19 cellular contexts compared by ENCODE assay signal in genomic region chr3:146498002-146498736, GRCh38. TPM values are rescaled to one million over a fixed set of nuclear protein-coding genes. Genes with fewer than 3 reads are reported as not detected.
DNase-seq lines count a peak whose midpoint lies in the region; ATAC-seq, FAIRE-seq and TF ChIP-seq lines count a peak whose summit lies in the region.
"Had no signal": no experiment of that assay in that cellular context is flagged by ENCODE, and none has a peak within 500 bp of the region (broad histone marks: within the 10 kb centered on the region; RNA-seq: fewer than 3 reads in every experiment).

No MANE protein-coding gene starts in this region.

- H3K79me2 ChIP-seq in K562 (ENCODE audit: control insufficient read depth, insufficient read depth, low read length), result no peaks in the 10 kb centered on the region

- intact Hi-C loops in activated CD4-positive, alpha-beta memory T cell treated with anti-CD3 and anti-CD28 coated beads for 36 hours (cut with micrococcal nuclease), result no loop called here
- intact Hi-C loops in K562 (cut with micrococcal nuclease), result no loop called here

- no peaks in the 10 kb centered on the region for H3K9me1 ChIP-seq in K562 (ENCODE audit: control insufficient read depth, insufficient read depth, low read length)

- H3K27ac ChIP-seq in K562 (ENCODE audit: extremely low read depth, low read depth, low read length), result no peak overlapping the region
- H3K27ac ChIP-seq: 22Rv1, gastroesophageal sphincter, SK-N-MC had no signal

- 92% methylated on average over 13 of the region's 13 CpGs for WGBS in K562 (ENCODE audit: insufficient coverage, low coverage, missing lambda C conversion rate)

- peaks cover 15% of the 10 kb centered on the region for H3K4me1 Mint-ChIP-seq in activated CD4-positive, alpha-beta memory T cell treated with anti-CD3 and anti-CD28 coated beads for 36 hours (ENCODE audit: low read depth)

- no TSS peak for BruUV-seq in K562 (replicated peaks; lab: Mats Ljungman, UMichigan)

- no peak for ATAC-seq in activated CD4-positive, CD25-positive, alpha-beta regulatory T cell treated with anti-CD3 and anti-CD28 coated beads, Interleukin-2, amount 50 U/mL, for 24 hours
- no peak for ATAC-seq in K562
- ATAC-seq: gastroesophageal sphincter had no signal

- H3K36me3 ChIP-seq in K562 (ENCODE audit: control insufficient read depth, insufficient read depth, low read length), result no peaks in the 10 kb centered on the region
- H3K36me3 ChIP-seq: gastroesophageal sphincter had no signal

- no peak overlapping the region for H3K9ac ChIP-seq in K562 (ENCODE audit: insufficient read depth in 1 of 2, low read depth in 2 of 2, low read length in 2 of 2)

- H3K36me3 Mint-ChIP-seq in activated CD4-positive, alpha-beta memory T cell treated with anti-CD3 and anti-CD28 coated beads for 36 hours, result no peaks in the 10 kb centered on the region

- peak; percentile 38 for DNase-seq in activated CD4-positive, CD25-positive, alpha-beta regulatory T cell treated with anti-CD3 and anti-CD28 coated beads, Interleukin-2, amount 50 U/mL, for 72 hours
- peak; percentile 56 for DNase-seq in activated CD4-positive, alpha-beta memory T cell treated with anti-CD3 and anti-CD28 coated beads for 36 hours
- DNase-seq in K562 (ENCODE audit: extremely low read depth in 1 of 4, low spot score in 3 of 4) (no peak), GM10248 (ENCODE audit: extremely low spot score) (no peak), superior temporal gyrus (ENCODE audit: extremely low spot score) (no peak), KBM-7 (no peak)
- peak; percentile 4 for DNase-seq in stimulated activated CD4-positive, alpha-beta T cell treated with anti-CD3 and anti-CD28 coated beads, Interleukin-4, amount 100 ng/mL, for 1 hour
- DNase-seq: Caco-2, cerebellar nuclear complex, midbrain, NCI-H1417 had no signal

- peaks cover 9 to 19% of the 10 kb centered on the region in 2 experiments; a peak in 4 of 5 replicates for H3K4me1 ChIP-seq in K562 (replicated peaks in 1 of 2; ENCODE audit: control insufficient read depth in 2 of 2, insufficient read depth in 2 of 2, low read length in 2 of 2)
- H3K4me1 ChIP-seq: gastroesophageal sphincter had no signal

- TF ChIP-seq CTCF in K562 (IDR thresholded peaks at IDR 0.05 in 2 of 3, conservative IDR thresholded peaks at IDR 0.05 in 1 of 3; ENCODE audit: insufficient read depth in 2 of 3, low read depth in 1 of 3, low read length in 3 of 3), result no peak
- no peak for TF ChIP-seq CTCF in GM10248 (IDR thresholded peaks at IDR 0.05; ENCODE audit: control extremely low read depth, extremely low read depth, low read depth, missing control alignments)

- in situ Hi-C loops in K562 (cut with MboI) (no loop called here), KBM-7 (cut with MboI; ENCODE audit: low pct_unique_long_range_greater_than_20kb, low sequenced_read_pairs) (no loop called here)

- peaks cover 2% of the 10 kb centered on the region for H3K9me3 Mint-ChIP-seq in activated CD4-positive, alpha-beta memory T cell treated with anti-CD3 and anti-CD28 coated beads for 36 hours

- no peak for TF ChIP-seq EP300 in K562 (IDR thresholded peaks at IDR 0.05; ENCODE audit: low read length)

- TF ChIP-seq RAD21 in K562 (CRISPR knock-in tag; conservative IDR thresholded peaks at IDR 0.05 in 1 of 2, IDR thresholded peaks at IDR 0.05 in 1 of 2), result no peak

- peaks cover 1% of the 10 kb centered on the region for H3K27me3 Mint-ChIP-seq in activated CD4-positive, alpha-beta memory T cell treated with anti-CD3 and anti-CD28 coated beads for 36 hours
- H3K27me3 Mint-ChIP-seq: progenitor cell of endocrine pancreas had no signal

- CTCF ChIA-PET in activated CD4-positive, alpha-beta memory T cell treated with anti-CD3 and anti-CD28 coated beads for 36 hours (lab: Charles Lee), result no interaction called here
- CTCF ChIA-PET in K562 (lab: Yijun Ruan, JAX; ENCODE audit: low intra/inter-chr PET ratio), result no interaction called here
- CTCF ChIA-PET in GM10248 (lab: Yijun Ruan, JAX), result interaction anchor here (0.8 to 1.6 kb wide), 3 partner anchors 10 to 55 kb away, joined by 3 read pairs; no protein-coding TSS in a partner anchor

- H3K9me3 ChIP-seq in K562 (replicated peaks; ENCODE audit: control insufficient read depth, insufficient read depth, low read depth, low read length), result peaks cover 6% of the 10 kb centered on the region
- H3K9me3 ChIP-seq: Caco-2, gastroesophageal sphincter had no signal

- POLR2A ChIA-PET in activated CD4-positive, alpha-beta memory T cell treated with anti-CD3 and anti-CD28 coated beads for 36 hours (lab: Charles Lee), result no interaction called here
- POLR2A ChIA-PET in K562 (lab: Yijun Ruan, JAX), result interaction anchor here (2.2 kb wide), 1 partner anchor 16 kb away, joined by 6 read pairs; no protein-coding TSS in a partner anchor
- POLR2A ChIA-PET in GM10248 (lab: Yijun Ruan, JAX), result no interaction called here

- no peak overlapping the region for H3K27ac Mint-ChIP-seq in activated CD4-positive, alpha-beta memory T cell treated with anti-CD3 and anti-CD28 coated beads for 36 hours
- H3K27ac Mint-ChIP-seq: IgD-negative memory B cell, progenitor cell of endocrine pancreas had no signal

- peak overlapping the region; percentile 64 for H3K4me3 Mint-ChIP-seq in activated CD4-positive, alpha-beta memory T cell treated with anti-CD3 and anti-CD28 coated beads for 36 hours

- H3K4me3 ChIP-seq in K562, result no peak overlapping the region
- H3K4me3 ChIP-seq: gastroesophageal sphincter, SK-N-MC had no signal

- TF ChIP-seq POLR2A in K562 (conservative IDR thresholded peaks at IDR 0.05), result no peak

- H3K4me2 ChIP-seq in K562 (ENCODE audit: insufficient read depth, low read length), result no peak overlapping the region

- H2AFZ ChIP-seq in K562 (ENCODE audit: low read depth, low read length), result no peak overlapping the region

- H4K20me1 ChIP-seq in K562 (replicated peaks; ENCODE audit: control insufficient read depth, insufficient read depth, low read length), result no peaks in the 10 kb centered on the region

- H3K27me3 ChIP-seq in K562 (ENCODE audit: control insufficient read depth in 2 of 2, insufficient read depth in 2 of 2, low read length in 2 of 2), result no peaks in the 10 kb centered on the region
- H3K27me3 ChIP-seq: gastroesophageal sphincter had no signal

- FAIRE-seq in K562 (lab: Jason Lieb, UNC), result no peak
- FAIRE-seq: endothelial cell of umbilical vein had no signal

RNA-seq across cellular contexts. Expression of gene PLSCR2, which starts 28.8 kb away (rescaled TPM):
- total RNA-seq in activated CD4-positive, alpha-beta memory T cell treated with anti-CD3 and anti-CD28 coated beads for 36 hours, result not detected
- not detected in 2 replicates for total RNA-seq in K562 (2011; cell fraction: chromatin; rRNA removed; ENCODE audit: low replicate concordance)
- 1.2 TPM in 1 of 2 replicates, not detected in the other for total RNA-seq in K562 (2011; cell fraction: nucleolus; rRNA removed)
- total RNA-seq in K562 (2011; cell fraction: nucleoplasm; rRNA removed), result not detected in 2 replicates
- total RNA-seq in K562 (2014; rRNA removed), result not detected in 2 replicates
- 0.25 and 0.26 TPM in 2 replicates for total RNA-seq in K562 (2014; rRNA removed; fragmentation: Illumina TruSeq; extraction: Trizol)
- total RNA-seq in K562 (2015; rRNA removed; fragmentation: Illumina TruSeq; extraction: Trizol), result 0.25 and 0.30 TPM in 2 replicates
- 0.18 and 0.40 TPM in 2 replicates for total RNA-seq in K562 (2021)
- polyA plus RNA-seq in K562 (2011; rRNA removed), result not detected in 2 replicates
- 0.06 TPM in 1 of 2 replicates, not detected in the other for polyA plus RNA-seq in K562 (2011; cell fraction: cytosol; rRNA removed)
- 0.31 TPM in 1 of 2 replicates, not detected in the other for polyA plus RNA-seq in K562 (2011; cell fraction: nucleus; rRNA removed)
- 0.22 TPM in 1 of 2 replicates, not detected in the other for polyA plus RNA-seq in K562 (2012)
- polyA plus RNA-seq in K562 (2014; fragmentation: Illumina TruSeq; extraction: Trizol), result not detected in 2 replicates
- polyA plus RNA-seq in K562 (2014; fragmentation: Nextera tagmentation; extraction: Ambion mirVana), result under 1 TPM; 0.07 to 0.49 TPM
- polyA plus RNA-seq in K562 (2014; rRNA removed), result not detected in 2 replicates
- not detected in 2 replicates for polyA minus RNA-seq in K562 (2011; rRNA and poly(A)+ RNA removed)
- polyA minus RNA-seq in K562 (2011; cell fraction: cytosol; rRNA and poly(A)+ RNA removed), result not detected in 2 replicates
- polyA minus RNA-seq in K562 (2011; cell fraction: nucleus; rRNA and poly(A)+ RNA removed), result not detected in 2 replicates
- total RNA-seq: Caco-2, endothelial cell of umbilical vein, NCI-H460, progenitor cell of endocrine pancreas had no signal
- polyA plus RNA-seq: endothelial cell of umbilical vein, IgD-negative memory B cell had no signal

RNA-seq across cellular contexts. Expression of gene PLSCR1, which starts 46.2 kb away (rescaled TPM):
- 10 to 100 TPM; 65.8 to 69.0 TPM for total RNA-seq in activated CD4-positive, alpha-beta memory T cell treated with anti-CD3 and anti-CD28 coated beads for 36 hours
- 27.2 and 83.9 TPM in 2 replicates for total RNA-seq in K562 (2011; cell fraction: chromatin; rRNA removed; ENCODE audit: low replicate concordance)
- 20.2 and 23.2 TPM in 2 replicates for total RNA-seq in K562 (2011; cell fraction: nucleolus; rRNA removed)
- total RNA-seq in K562 (2011; cell fraction: nucleoplasm; rRNA removed), result 47.4 and 70.8 TPM in 2 replicates
- total RNA-seq in K562 (2014; rRNA removed) (51.1 and 53.9 TPM in 2 replicates), K562 (2014; rRNA removed; fragmentation: Illumina TruSeq; extraction: Trizol) (69.1 and 71.1 TPM in 2 replicates), K562 (2015; rRNA removed; fragmentation: Illumina TruSeq; extraction: Trizol) (66.6 and 75.4 TPM in 2 replicates), K562 (2021) (63.8 and 66.2 TPM in 2 replicates)
- polyA plus RNA-seq in K562 (2011; rRNA removed) (33.5 and 40.6 TPM in 2 replicates), K562 (2014; fragmentation: Illumina TruSeq; extraction: Trizol) (60.9 and 75.5 TPM in 2 replicates), K562 (2014; fragmentation: Nextera tagmentation; extraction: Ambion mirVana) (100 to 1,000 TPM; 115 to 122 TPM), K562 (2014; rRNA removed) (65.0 and 68.3 TPM in 2 replicates)
- 33.1 and 40.0 TPM in 2 replicates for polyA plus RNA-seq in K562 (2011; cell fraction: cytosol; rRNA removed)
- 34.5 and 40.6 TPM in 2 replicates for polyA plus RNA-seq in K562 (2011; cell fraction: nucleus; rRNA removed)
- 49.9 and 96.5 TPM in 2 replicates for polyA plus RNA-seq in K562 (2012)
- polyA minus RNA-seq in K562 (2011; rRNA and poly(A)+ RNA removed), result 38.6 and 47.3 TPM in 2 replicates
- polyA minus RNA-seq in K562 (2011; cell fraction: cytosol; rRNA and poly(A)+ RNA removed), result 15.8 and 24.2 TPM in 2 replicates
- polyA minus RNA-seq in K562 (2011; cell fraction: nucleus; rRNA and poly(A)+ RNA removed), result 58.2 and 86.4 TPM in 2 replicates

Comparison
In these comparisons a context has a peak if more than half of its experiments do, and no peak if none do; other contexts are left out.
1. DNase-seq: peak in activated CD4-positive, CD25-positive, alpha-beta regulatory T cell treated with anti-CD3 and anti-CD28 coated beads, Interleukin-2, amount 50 U/mL, for 72 hours (single experiment), activated CD4-positive, alpha-beta memory T cell treated with anti-CD3 and anti-CD28 coated beads for 36 hours (single experiment) and stimulated activated CD4-positive, alpha-beta T cell treated with anti-CD3 and anti-CD28 coated beads, Interleukin-4, amount 100 ng/mL, for 1 hour (single experiment); none in K562 (0 of 4), GM10248 (single experiment), superior temporal gyrus (single experiment) and KBM-7 (single experiment).